In the genomic region with DNA sequence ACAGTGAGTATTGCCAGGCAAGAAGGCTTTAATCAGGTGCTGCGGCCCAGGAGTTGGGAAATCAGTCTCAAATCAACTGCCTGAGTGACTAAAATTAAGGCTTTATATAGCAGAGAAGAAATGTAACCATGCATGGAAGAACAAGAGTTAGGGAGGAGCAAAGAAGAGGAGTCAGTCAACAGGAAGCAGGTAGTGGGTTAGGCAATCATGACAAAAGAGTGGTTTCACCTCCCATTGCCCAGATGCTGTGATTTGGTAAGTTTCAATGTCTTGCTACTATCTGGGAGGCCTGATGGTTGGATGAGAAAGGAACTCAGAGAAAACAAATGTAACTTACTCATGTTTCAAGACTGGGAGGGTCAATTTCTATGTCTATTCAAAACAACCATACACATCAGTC, we compare ENCODE assay signal across 17 cellular contexts.
"Had no signal": no experiment of that assay in that cellular context is flagged by ENCODE, and none has a peak within 500 bp of the region (broad histone marks: within the 10 kb centered on the region; RNA-seq: fewer than 3 reads in every experiment).

No MANE protein-coding gene starts in this region.

- H2AFZ ChIP-seq: parathyroid adenoma had no signal

- H3K27ac ChIP-seq: neutrophil, parathyroid adenoma, right lobe of liver, thoracic aorta, upper lobe of left lung, WERI-Rb-1 had no signal

- H3K9me3 ChIP-seq: neutrophil, right lobe of liver had no signal

- H3K27ac Mint-ChIP-seq: dendritic cell treated with granulocyte-macrophage colony-stimulating factor and Interleukin-4, amounts not matched to agents 40 ng/mL and 50 ng/mL, for 4 days; natural killer cell treated with Interleukin-12 subunit alpha and Interleukin-12 subunit beta and Interleukin-15 and Interleukin-18, amount 100 ng/mL, for 72 hours; T-helper 17 cell had no signal

- H3K27me3 ChIP-seq: neutrophil, right lobe of liver, upper lobe of left lung had no signal

- H3K27me3 Mint-ChIP-seq: dendritic cell treated with granulocyte-macrophage colony-stimulating factor and Interleukin-4, amounts not matched to agents 40 ng/mL and 50 ng/mL, for 4 days; T-helper 17 cell had no signal

- H3K36me3 ChIP-seq: neutrophil, right lobe of liver, thoracic aorta, upper lobe of left lung, WERI-Rb-1 had no signal

- H3K79me2 ChIP-seq: parathyroid adenoma had no signal

- H3K4me3 ChIP-seq: right lobe of liver, thoracic aorta, upper lobe of left lung had no signal

- H3K9ac ChIP-seq: parathyroid adenoma had no signal

- H3K36me3 Mint-ChIP-seq: natural killer cell treated with Interleukin-12 subunit alpha and Interleukin-12 subunit beta and Interleukin-15 and Interleukin-18, amount 100 ng/mL, for 72 hours had no signal

- H3K4me3 Mint-ChIP-seq: dendritic cell treated with granulocyte-macrophage colony-stimulating factor and Interleukin-4, amounts not matched to agents 40 ng/mL and 50 ng/mL, for 4 days; natural killer cell treated with Interleukin-12 subunit alpha and Interleukin-12 subunit beta and Interleukin-15 and Interleukin-18, amount 100 ng/mL, for 72 hours; T-helper 17 cell had no signal

- ATAC-seq: left cardiac atrium; natural killer cell treated with Interleukin-12 subunit alpha and Interleukin-12 subunit beta and Interleukin-15 and Interleukin-18, amount 100 ng/mL, for 72 hours; right lobe of liver; T-helper 17 cell had no signal

- DNase-seq: activated CD8-positive, alpha-beta memory T cell treated with anti-CD3 and anti-CD28 coated beads for 24 hours; activated CD8-positive, alpha-beta memory T cell treated with anti-CD3 and anti-CD28 coated beads, Interleukin-2, amount 50 U/mL, for 48 hours; activated gamma-delta T cell treated with Interleukin-2 at 50 U/mL for 16 hours; effector CD8-positive, alpha-beta T cell; left cardiac atrium; right lobe of liver; small intestine; stimulated activated CD4-positive, alpha-beta T cell treated with anti-CD3 and anti-CD28 coated beads, Interleukin-15, amount 100 ng/mL, for 24 hours; stimulated activated CD4-positive, alpha-beta T cell treated with anti-CD3 and anti-CD28 coated beads, Interleukin-2, amount 100 ng/mL, for 48 hours; T-helper 17 cell; upper lobe of left lung; WERI-Rb-1 had no signal

- H3K4me1 ChIP-seq: parathyroid adenoma, right lobe of liver, upper lobe of left lung had no signal
